In genomic region chr4:186472948-186473347, GRCh38 we compare ENCODE assay signal across 9 cellular contexts.
DNase-seq lines count a peak whose midpoint lies in the region; ATAC-seq, FAIRE-seq and TF ChIP-seq lines count a peak whose summit lies in the region.
"Had no signal": no experiment of that assay in that cellular context is flagged by ENCODE, and none has a peak within 500 bp of the region (broad histone marks: within the 10 kb centered on the region; RNA-seq: fewer than 3 reads in every experiment).

No MANE protein-coding gene starts in this region.

- no peak for FAIRE-seq in astrocyte (lab: Jason Lieb, UNC)

- H3K36me3 ChIP-seq in astrocyte (ENCODE audit: insufficient read depth, low read length): no peaks in the 10 kb centered on the region

- no peaks in the 10 kb centered on the region for H3K27me3 ChIP-seq in astrocyte (ENCODE audit: insufficient read depth, low read length)

- DNase-seq in AG10803 (ENCODE audit: low read depth): peak; percentile 57
- peak; percentile 3 for DNase-seq in HK-2 (ENCODE audit: unreplicated experiment)
- peak; percentile 23 for DNase-seq in astrocyte (ENCODE audit: low read depth)
- DNase-seq in left lobe of liver (ENCODE audit: low spot score): no peak
- DNase-seq in NCI-H2081 treated with DMSO at 0.1 percent for 48 hours (lab: John Stamatoyannopoulos, UW): no peak
- DNase-seq in activated T-cell treated with anti-CD3 and anti-CD28 coated beads, Interleukin-2, amount 50 U/mL, for 24 hours: no peak
- no peak for DNase-seq in activated CD4-positive, alpha-beta T cell treated with anti-CD3 and anti-CD28 coated beads for 4 hours
- DNase-seq: activated naive CD8-positive, alpha-beta T cell treated with anti-CD3 and anti-CD28 coated beads, Interleukin-2, amount 10 ng/mL, durations not matched to agents 7 days and 5 days had no signal

- TF ChIP-seq CTCF in AG10803 (conservative IDR thresholded peaks at IDR 0.05; ENCODE audit: low read length) (peak; percentile 75), astrocyte (IDR thresholded peaks at IDR 0.05; ENCODE audit: insufficient read depth, low read depth, low read length) (peak; percentile 55)

- H3K4me3 ChIP-seq in AG10803 (ENCODE audit: low read length) (no peak overlapping the region), astrocyte (ENCODE audit: insufficient read depth, low read depth, low read length) (no peak overlapping the region)

- no peak overlapping the region for H3K4me2 ChIP-seq in astrocyte (ENCODE audit: low read length)

- no peak overlapping the region for H3K4me3 Mint-ChIP-seq in astrocyte (ENCODE audit: unreplicated experiment)
- no peak overlapping the region for H3K4me3 Mint-ChIP-seq in activated T-cell treated with anti-CD3 and anti-CD28 coated beads, Interleukin-2, amount 50 U/mL, for 24 hours
- H3K4me3 Mint-ChIP-seq: activated naive CD8-positive, alpha-beta T cell treated with anti-CD3 and anti-CD28 coated beads, Interleukin-2, amount 10 ng/mL, durations not matched to agents 7 days and 5 days had no signal

- H3K4me1 Mint-ChIP-seq in astrocyte (ENCODE audit: low read depth, unreplicated experiment): no peaks in the 10 kb centered on the region
- no peaks in the 10 kb centered on the region for H3K4me1 Mint-ChIP-seq in activated T-cell treated with anti-CD3 and anti-CD28 coated beads, Interleukin-2, amount 50 U/mL, for 24 hours (ENCODE audit: low read depth)
- H3K4me1 Mint-ChIP-seq: activated naive CD8-positive, alpha-beta T cell treated with anti-CD3 and anti-CD28 coated beads, Interleukin-2, amount 10 ng/mL, durations not matched to agents 7 days and 5 days had no signal

- no peaks in the 10 kb centered on the region for H3K36me3 Mint-ChIP-seq in astrocyte (ENCODE audit: low read depth, unreplicated experiment)
- H3K36me3 Mint-ChIP-seq in activated T-cell treated with anti-CD3 and anti-CD28 coated beads, Interleukin-2, amount 50 U/mL, for 24 hours (ENCODE audit: low read depth): no peaks in the 10 kb centered on the region
- H3K36me3 Mint-ChIP-seq: activated naive CD8-positive, alpha-beta T cell treated with anti-CD3 and anti-CD28 coated beads, Interleukin-2, amount 10 ng/mL, durations not matched to agents 7 days and 5 days had no signal

- H3K9me3 Mint-ChIP-seq in astrocyte (ENCODE audit: unreplicated experiment): peaks cover 2% of the 10 kb centered on the region
- no peaks in the 10 kb centered on the region for H3K9me3 Mint-ChIP-seq in activated T-cell treated with anti-CD3 and anti-CD28 coated beads, Interleukin-2, amount 50 U/mL, for 24 hours

- H3K9ac ChIP-seq in astrocyte (ENCODE audit: low read length): no peak overlapping the region

- no peaks in the 10 kb centered on the region for H4K20me1 ChIP-seq in astrocyte (ENCODE audit: insufficient read depth, low read length)

- no peaks in the 10 kb centered on the region for H3K79me2 ChIP-seq in astrocyte (ENCODE audit: insufficient read depth, low read length)

- H3K27me3 Mint-ChIP-seq in astrocyte (ENCODE audit: low read depth, unreplicated experiment): peaks cover 5% of the 10 kb centered on the region
- peaks cover 3% of the 10 kb centered on the region for H3K27me3 Mint-ChIP-seq in activated T-cell treated with anti-CD3 and anti-CD28 coated beads, Interleukin-2, amount 50 U/mL, for 24 hours
- H3K27me3 Mint-ChIP-seq: activated naive CD8-positive, alpha-beta T cell treated with anti-CD3 and anti-CD28 coated beads, Interleukin-2, amount 10 ng/mL, durations not matched to agents 7 days and 5 days had no signal

- H3K4me1 ChIP-seq in astrocyte (ENCODE audit: insufficient read depth, low read length): no peaks in the 10 kb centered on the region

- H3K27ac ChIP-seq in astrocyte (ENCODE audit: low read depth, low read length): no peak overlapping the region

- H3K9me3 ChIP-seq in astrocyte (ENCODE audit: insufficient read depth, low read depth, low read length): no peaks in the 10 kb centered on the region

- H2AFZ ChIP-seq in astrocyte (ENCODE audit: low read depth, low read length): no peak overlapping the region

- H3K27ac Mint-ChIP-seq in astrocyte (ENCODE audit: unreplicated experiment): no peak overlapping the region
- no peak overlapping the region for H3K27ac Mint-ChIP-seq in activated T-cell treated with anti-CD3 and anti-CD28 coated beads, Interleukin-2, amount 50 U/mL, for 24 hours
- H3K27ac Mint-ChIP-seq: activated naive CD8-positive, alpha-beta T cell treated with anti-CD3 and anti-CD28 coated beads, Interleukin-2, amount 10 ng/mL, durations not matched to agents 7 days and 5 days had no signal

- peak; percentile 74 for ATAC-seq in left lobe of liver
- no peak for ATAC-seq in GM19395 (IDR thresholded peaks at IDR 0.05; ENCODE audit: unreplicated experiment)

Comparison
In these comparisons a context has a peak if more than half of its experiments do, and no peak if none do; other contexts are left out.
1. DNase-seq: peak in AG10803 (single experiment), HK-2 (single experiment) and astrocyte (single experiment); none in left lobe of liver (single experiment), NCI-H2081 treated with DMSO at 0.1 percent for 48 hours (single experiment), activated T-cell treated with anti-CD3 and anti-CD28 coated beads, Interleukin-2, amount 50 U/mL, for 24 hours (single experiment) and activated CD4-positive, alpha-beta T cell treated with anti-CD3 and anti-CD28 coated beads for 4 hours (0 of 2).